21 cellular contexts compared by ENCODE assay signal in the genomic region with DNA sequence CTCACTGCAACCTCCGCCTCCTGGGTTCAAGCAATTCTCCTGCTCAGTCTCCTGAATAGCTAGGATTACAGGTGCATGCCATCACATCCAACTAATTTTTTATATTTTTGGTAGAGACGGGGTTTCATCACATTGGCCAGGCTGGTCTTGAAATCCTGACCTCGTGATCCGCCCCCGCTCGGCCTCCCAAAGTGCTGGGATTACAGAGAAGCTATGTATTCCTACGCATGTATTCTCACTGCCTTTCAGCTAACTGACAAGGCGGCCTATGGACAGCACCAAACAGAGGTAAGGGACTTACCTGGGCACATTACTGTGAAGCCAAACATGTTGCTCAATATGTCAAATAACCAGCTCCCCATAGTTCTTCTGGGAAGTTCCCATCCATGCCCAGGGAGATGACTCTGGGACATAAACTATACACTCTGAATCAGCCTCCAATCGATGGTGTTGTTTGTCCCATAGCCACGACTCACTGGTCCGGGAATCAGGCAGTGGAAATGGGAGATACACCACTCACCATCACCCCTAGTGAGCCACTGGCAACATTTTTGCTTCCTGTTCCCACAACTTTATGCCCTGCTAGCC.
DNase-seq lines count a peak whose midpoint lies in the region; ATAC-seq, FAIRE-seq and TF ChIP-seq lines count a peak whose summit lies in the region.
"Had no signal": no experiment of that assay in that cellular context is flagged by ENCODE, and none has a peak within 500 bp of the region (broad histone marks: within the 10 kb centered on the region; RNA-seq: fewer than 3 reads in every experiment).

No MANE protein-coding gene starts in this region.

- H3K4me3 ChIP-seq in BLaER1 (no peak overlapping the region), epithelial cell of esophagus (ENCODE audit: low read length) (no peak overlapping the region), right lobe of liver (no peak overlapping the region)
- H3K4me3 ChIP-seq: esophagus squamous epithelium, lower lobe of right lung, ovary had no signal

- 62% methylated on average over 8 of the region's 11 CpGs for WGBS in right lobe of liver (ENCODE audit: insufficient coverage, low coverage, low lambda C conversion rate, missing lambda C conversion rate)

- DNase-seq in HTR-8/SVneo (ENCODE audit: insufficient read length, low spot score) (no peak), epithelial cell of esophagus (ENCODE audit: low read depth) (peak; percentile 83), right lobe of liver (peak in 2 of 3 donors; percentile 56 to 57), NCI-H345 treated with DMSO at 0.1 percent for 48 hours (lab: John Stamatoyannopoulos, UW; ENCODE audit: unreplicated experiment) (no peak), NCI-H2081 (lab: John Stamatoyannopoulos, UW) (no peak)
- DNase-seq: activated gamma-delta T cell treated with Interleukin-2 at 50 U/mL for 16 hours; central memory CD4-positive, alpha-beta T cell; esophagus squamous epithelium; KG1; lower lobe of right lung; ovary; substantia nigra had no signal

- H3K9me3 ChIP-seq in BLaER1 (peaks cover 14% of the 10 kb centered on the region; the same call in 1 of the 2 replicates), right lobe of liver (no peaks in the 10 kb centered on the region)
- H3K9me3 ChIP-seq: esophagus squamous epithelium, lower lobe of right lung, ovary had no signal

- TF ChIP-seq CTCF in epithelial cell of esophagus (IDR thresholded peaks at IDR 0.05; ENCODE audit: insufficient read depth, low read depth, low read length, missing control alignments) (no peak), right lobe of liver (IDR thresholded peaks at IDR 0.05) (no peak)

- H3K9ac ChIP-seq in BLaER1, result no peak overlapping the region

- H4K20me1 ChIP-seq in BLaER1, result no peaks in the 10 kb centered on the region

- H3K36me3 ChIP-seq in BLaER1 (no peaks in the 10 kb centered on the region), right lobe of liver (no peaks in the 10 kb centered on the region)
- H3K36me3 ChIP-seq: esophagus squamous epithelium, lower lobe of right lung, ovary had no signal

- peak; percentile 75 to 82 (median 80) for ATAC-seq in right lobe of liver
- no peak for ATAC-seq in GM19467 (IDR thresholded peaks at IDR 0.05; ENCODE audit: unreplicated experiment)
- no peak for ATAC-seq in GM19397 (IDR thresholded peaks at IDR 0.05; ENCODE audit: unreplicated experiment)
- ATAC-seq: Right ventricle myocardium inferior had no signal

- peaks cover 51% of the 10 kb centered on the region for H3K4me1 ChIP-seq in BLaER1
- H3K4me1 ChIP-seq in right lobe of liver, result peaks cover 0 to 23% (median 4%) of the 10 kb centered on the region in 4 donors

- 0 out of 2 replicates have a peak overlapping the region, but pooled peaks have one; percentile 6 for H3K27ac ChIP-seq in BLaER1
- H3K27ac ChIP-seq in right lobe of liver, result peak overlapping the region; percentile 12 to 50 (median 38)
- H3K27ac ChIP-seq: C4-2B, esophagus squamous epithelium, lower lobe of right lung, ovary had no signal

- peak; percentile 30 for TF ChIP-seq POLR2A in right lobe of liver (IDR thresholded peaks at IDR 0.05)

- H3K4me2 ChIP-seq in BLaER1, result no peak overlapping the region

- no peaks in the 10 kb centered on the region for H3K27me3 ChIP-seq in BLaER1
- no peaks in the 10 kb centered on the region for H3K27me3 ChIP-seq in right lobe of liver
- H3K27me3 ChIP-seq: ovary had no signal

- intact Hi-C loops in right lobe of liver (cut with DNase I), result loop anchor here in 1 of 2 donors (10.0 kb wide), 4 partner anchors 69 to 809 kb away; no protein-coding TSS in a partner anchor

- peak; percentile 40 for FAIRE-seq in HTR-8/SVneo (lab: Jason Lieb, UNC)
- FAIRE-seq: astrocyte, D721Med, H54, islet of Langerhans had no signal

Comparison
In these comparisons a context has a peak if more than half of its experiments do, and no peak if none do; other contexts are left out.
1. DNase-seq: peak in epithelial cell of esophagus (single experiment) and right lobe of liver (2 of 3); none in HTR-8/SVneo (single experiment), NCI-H345 treated with DMSO at 0.1 percent for 48 hours (single experiment) and NCI-H2081 (0 of 2).
2. ATAC-seq: peak in right lobe of liver (4 of 4); none in GM19467 (single experiment) and GM19397 (single experiment).